17 cellular contexts compared by ENCODE assay signal in genomic region chr2:85913854-85914524, GRCh38. TPM values are rescaled to one million over a fixed set of nuclear protein-coding genes. Genes with fewer than 3 reads are reported as not detected.
DNase-seq lines count a peak whose midpoint lies in the region; ATAC-seq, FAIRE-seq and TF ChIP-seq lines count a peak whose summit lies in the region.
"Had no signal": no experiment of that assay in that cellular context is flagged by ENCODE, and none has a peak within 500 bp of the region (broad histone marks: within the 10 kb centered on the region; RNA-seq: fewer than 3 reads in every experiment).

No MANE protein-coding gene starts in this region.

- FAIRE-seq in GM12878 (lab: Jason Lieb, UNC), result no peak

- no peaks in the 10 kb centered on the region for H3K36me3 ChIP-seq in GM23248 (ENCODE audit: low read depth)
- no peaks in the 10 kb centered on the region for H3K36me3 ChIP-seq in GM12878 (ENCODE audit: control insufficient read depth in 2 of 2, insufficient read depth in 2 of 2, low read length in 1 of 2)
- H3K36me3 ChIP-seq in gastrocnemius medialis, result no peaks in the 10 kb centered on the region
- H3K36me3 ChIP-seq in OCI-LY7 (ENCODE audit: insufficient read depth, low read length), result no peaks in the 10 kb centered on the region

- CTCF ChIA-PET in GM12878 (lab: Yijun Ruan, JAX) (interaction anchor here (0.8 to 1.4 kb wide), 2 partner anchors 10 to 82 kb away, joined by 3 read pairs; no protein-coding TSS in a partner anchor), OCI-LY7 (lab: Charles Lee; ENCODE audit: unreplicated experiment) (no interaction called here)

- no peak overlapping the region for H3K9ac ChIP-seq in GM23248
- H3K9ac ChIP-seq in GM12878 (ENCODE audit: control insufficient read depth, insufficient read depth, low read length), result no peak overlapping the region

- DNase-seq in GM23248 (peak; percentile 87), GM12878 (ENCODE audit: low read depth, low spot score) (no peak), glutamatergic neuron (no peak), gastrocnemius medialis (peak in 1 of 2 donors; percentile 44), NCI-H2171 treated with DMSO at 0.1 percent for 48 hours (lab: John Stamatoyannopoulos, UW) (no peak), OCI-LY7 (ENCODE audit: low spot score) (no peak), NCI-H82 (lab: John Stamatoyannopoulos, UW) (no peak)
- no peak for DNase-seq in stimulated activated CD4-positive, alpha-beta T cell treated with anti-CD3 and anti-CD28 coated beads, Interleukin-2, amount 100 ng/mL, for 48 hours
- DNase-seq: activated CD4-positive, alpha-beta T cell treated with anti-CD3 and anti-CD28 coated beads, Interleukin-2, amount 50 U/mL, for 1 hour; H7; mucosa of descending colon; NCI-H2171; stimulated activated CD4-positive, alpha-beta T cell treated with anti-CD3 and anti-CD28 coated beads, Interleukin-4, amount 100 ng/mL, for 24 hours had no signal

- no peak for TF ChIP-seq RAD21 in GM12878 (IDR thresholded peaks at IDR 0.05; ENCODE audit: insufficient read depth, low read depth, low read length)

- no peak overlapping the region for H2AFZ ChIP-seq in GM23248
- no peak overlapping the region for H2AFZ ChIP-seq in GM12878 (ENCODE audit: control insufficient read depth, low read depth, low read length)
- H2AFZ ChIP-seq in OCI-LY7 (ENCODE audit: low read length), result no peak overlapping the region

- H3K4me2 ChIP-seq in GM23248 (ENCODE audit: unreplicated experiment) (no peak overlapping the region), GM12878 (ENCODE audit: control insufficient read depth, insufficient read depth) (no peak overlapping the region), OCI-LY7 (ENCODE audit: low read length) (no peak overlapping the region)

- H3K9me3 ChIP-seq in GM23248 (ENCODE audit: low read depth) (no peaks in the 10 kb centered on the region), GM12878 (replicated peaks; ENCODE audit: control insufficient read depth, insufficient read depth, low read length) (no peaks in the 10 kb centered on the region), gastrocnemius medialis (no peaks in the 10 kb centered on the region), OCI-LY7 (ENCODE audit: low read length) (no peaks in the 10 kb centered on the region)
- H3K9me3 ChIP-seq: mucosa of descending colon had no signal

- H3K27ac ChIP-seq in GM23248 (no peak overlapping the region), GM12878 (ENCODE audit: control insufficient read depth, insufficient read depth) (no peak overlapping the region), gastrocnemius medialis (peak overlapping the region in 3 of 4 donors; percentile 37 to 59 (median 43)), OCI-LY7 (ENCODE audit: low read depth, low read length, poor library complexity, severe bottlenecking) (no peak overlapping the region)

- ATAC-seq in GM12878, result peak; percentile 36
- peak; percentile 79 to 80 for ATAC-seq in gastrocnemius medialis
- ATAC-seq: mucosa of descending colon had no signal

- SMC1A ChIA-PET in GM12878 (lab: Charles Lee; ENCODE audit: uncharacterized antibody, unreplicated experiment), result interaction anchor here (0.9 to 3.4 kb wide), 7 partner anchors 8 to 374 kb away, joined by 3 to 20 read pairs (median 3); no protein-coding TSS in a partner anchor

- no peak overlapping the region for H3K4me3 ChIP-seq in GM23248
- H3K4me3 ChIP-seq in GM12878, result no peak overlapping the region
- no peak overlapping the region for H3K4me3 ChIP-seq in gastrocnemius medialis
- H3K4me3 ChIP-seq in OCI-LY7 (ENCODE audit: low read depth, low read length, poor library complexity, severe bottlenecking), result no peak overlapping the region
- H3K4me3 ChIP-seq: mucosa of descending colon had no signal

- H3K4me3 Mint-ChIP-seq in glutamatergic neuron (ENCODE audit: unreplicated experiment), result no peak overlapping the region
- H3K4me3 Mint-ChIP-seq: activated T-helper 1 cell treated with anti-CD3 and anti-CD28 coated beads, Interleukin-12 subunit alpha, Interleukin-12 subunit beta, Interleukin-2, Interleukin-4 antibody, amounts not matched to agents 30 ng/mL and 10 ng/mL and 1 ng/mL, durations not matched to agents 14 hours and 24 hours and 36 hours; CD14-positive monocyte; stimulated activated naive CD8-positive, alpha-beta T cell treated with anti-CD3 and anti-CD28 coated beads, Interleukin-15, Interleukin-2, amounts not matched to agents 100 ng/mL and 50 ng/mL, for 24 hours; T-helper 1 cell treated with Interleukin-12 subunit alpha and Interleukin-12 subunit beta and Interleukin-4 antibody, amounts not matched to agents 30 μg/mL and 1 μg/mL, for 36 hours had no signal

- peaks cover 8% of the 10 kb centered on the region for H3K27me3 Mint-ChIP-seq in glutamatergic neuron (ENCODE audit: unreplicated experiment)
- H3K27me3 Mint-ChIP-seq: stimulated activated naive CD8-positive, alpha-beta T cell treated with anti-CD3 and anti-CD28 coated beads, Interleukin-15, Interleukin-2, amounts not matched to agents 100 ng/mL and 50 ng/mL, for 24 hours had no signal

- H3K4me1 ChIP-seq in GM23248 (ENCODE audit: insufficient read depth) (peaks cover 40% of the 10 kb centered on the region), GM12878 (ENCODE audit: control insufficient read depth, insufficient read depth, low read length) (no peaks in the 10 kb centered on the region), gastrocnemius medialis (peaks cover 0 to 5% of the 10 kb centered on the region in 2 donors), OCI-LY7 (ENCODE audit: insufficient read depth, low read length, poor library complexity, severe bottlenecking) (no peaks in the 10 kb centered on the region)

- BruUV-seq in GM12878 (replicated peaks; lab: Mats Ljungman, UMichigan), result no TSS peak
- BruUV-seq in OCI-LY7 (replicated peaks; lab: Mats Ljungman, UMichigan), result no TSS peak

- no peaks in the 10 kb centered on the region for H3K36me3 Mint-ChIP-seq in glutamatergic neuron (ENCODE audit: unreplicated experiment)

- TF ChIP-seq CTCF in GM12878 (IDR thresholded peaks at IDR 0.05 in 2 of 3, conservative IDR thresholded peaks at IDR 0.05 in 1 of 3; ENCODE audit: control insufficient read depth in 2 of 3, extremely low read depth in 1 of 3, insufficient read depth in 1 of 3, low read depth in 3 of 3, low read length in 3 of 3) (no peak), glutamatergic neuron (IDR thresholded peaks at IDR 0.05; ENCODE audit: partially characterized antibody, unreplicated experiment) (no peak), gastrocnemius medialis (IDR thresholded peaks at IDR 0.05 in 4 of 5, conservative IDR thresholded peaks at IDR 0.05 in 1 of 5) (no peak), OCI-LY7 (conservative IDR thresholded peaks at IDR 0.05; ENCODE audit: low read length) (no peak)

- H3K9me2 ChIP-seq in GM23248 (ENCODE audit: insufficient read depth) (no peaks in the 10 kb centered on the region), OCI-LY7 (ENCODE audit: insufficient read depth, low read length) (no peaks in the 10 kb centered on the region)

- RAD21 ChIA-PET in GM12878 (lab: Charles Lee; ENCODE audit: unreplicated experiment), result interaction anchor here (1.3 to 3.9 kb wide), 2 partner anchors 80 to 166 kb away, joined by 5 to 12 read pairs; no protein-coding TSS in a partner anchor

- in situ Hi-C loops in GM23248 (cut with MboI), result no loop called here
- in situ Hi-C loops in GM12878 (cut with MboI), result no loop called here
- in situ Hi-C loops in gastrocnemius medialis (cut with MboI; ENCODE audit: low sequenced_read_pairs in 4 of 4), result no loop called here

- WGBS in GM23248 (ENCODE audit: low coverage in 1 of 2, low lambda C conversion rate in 2 of 2, missing lambda C conversion rate in 2 of 2), 2 experiments, result 95% methylated on average over 2 of the region's 2 CpGs
- 43% methylated on average over 2 of the region's 2 CpGs for WGBS in GM12878 (ENCODE audit: insufficient coverage, insufficient replicate concordance, low lambda C conversion rate, missing lambda C conversion rate)

- peak overlapping the region; percentile 33 for H3K27ac Mint-ChIP-seq in glutamatergic neuron (ENCODE audit: unreplicated experiment)
- H3K27ac Mint-ChIP-seq: activated T-helper 1 cell treated with anti-CD3 and anti-CD28 coated beads, Interleukin-12 subunit alpha, Interleukin-12 subunit beta, Interleukin-2, Interleukin-4 antibody, amounts not matched to agents 30 ng/mL and 10 ng/mL and 1 ng/mL, durations not matched to agents 14 hours and 24 hours and 36 hours; stimulated activated naive CD8-positive, alpha-beta T cell treated with anti-CD3 and anti-CD28 coated beads, Interleukin-15, Interleukin-2, amounts not matched to agents 100 ng/mL and 50 ng/mL, for 24 hours; T-helper 1 cell treated with Interleukin-12 subunit alpha and Interleukin-12 subunit beta and Interleukin-4 antibody, amounts not matched to agents 30 μg/mL and 1 μg/mL, for 36 hours had no signal

- no peaks in the 10 kb centered on the region for H4K20me1 ChIP-seq in GM23248 (ENCODE audit: insufficient read depth)
- no peaks in the 10 kb centered on the region for H4K20me1 ChIP-seq in GM12878 (ENCODE audit: control insufficient read depth, insufficient read depth)
- no peaks in the 10 kb centered on the region for H4K20me1 ChIP-seq in OCI-LY7 (ENCODE audit: insufficient read depth, low read length)

- no peak for TF ChIP-seq POLR2A in GM12878 (IDR thresholded peaks at IDR 0.05; ENCODE audit: low read depth, low read length)
- TF ChIP-seq POLR2A in gastrocnemius medialis (IDR thresholded peaks at IDR 0.05), result no peak

- intact Hi-C loops in GM12878 (cut with micrococcal nuclease; ENCODE audit: unreplicated experiment), result no loop called here
- intact Hi-C loops in gastrocnemius medialis (cut with DNase I; ENCODE audit: low total_unique reads), result no loop called here
- intact Hi-C loops in OCI-LY7 (cut with micrococcal nuclease; ENCODE audit: unreplicated experiment), result no loop called here

- peaks cover 13% of the 10 kb centered on the region for H3K4me1 Mint-ChIP-seq in glutamatergic neuron (ENCODE audit: low read depth, unreplicated experiment)

- H3K27me3 ChIP-seq in GM23248 (replicated peaks; ENCODE audit: insufficient read depth) (no peaks in the 10 kb centered on the region), GM12878 (replicated peaks in 1 of 2; ENCODE audit: control insufficient read depth in 2 of 2, insufficient read depth in 2 of 2, low read length in 1 of 2) (no peaks in the 10 kb centered on the region), gastrocnemius medialis (no peaks in the 10 kb centered on the region)

- POLR2A ChIA-PET in GM12878 (lab: Charles Lee) (interaction anchor here (0.6 to 0.9 kb wide), 4 partner anchors 16 to 215 kb away, joined by 3 to 8 read pairs (median 5); no protein-coding TSS in a partner anchor), OCI-LY7 (lab: Charles Lee) (interaction anchor here (0.6 kb wide), 1 partner anchor 13 kb away, joined by 3 read pairs; no protein-coding TSS in a partner anchor)

- H3K9me3 Mint-ChIP-seq in glutamatergic neuron (ENCODE audit: unreplicated experiment), result peaks cover 6% of the 10 kb centered on the region
- H3K9me3 Mint-ChIP-seq: activated T-helper 1 cell treated with anti-CD3 and anti-CD28 coated beads, Interleukin-12 subunit alpha, Interleukin-12 subunit beta, Interleukin-2, Interleukin-4 antibody, amounts not matched to agents 30 ng/mL and 10 ng/mL and 1 ng/mL, durations not matched to agents 14 hours and 24 hours and 36 hours; CD14-positive monocyte; stimulated activated naive CD8-positive, alpha-beta T cell treated with anti-CD3 and anti-CD28 coated beads, Interleukin-15, Interleukin-2, amounts not matched to agents 100 ng/mL and 50 ng/mL, for 24 hours; T-helper 1 cell treated with Interleukin-12 subunit alpha and Interleukin-12 subunit beta and Interleukin-4 antibody, amounts not matched to agents 30 μg/mL and 1 μg/mL, for 36 hours had no signal

- peaks cover 39% of the 10 kb centered on the region for H3F3A ChIP-seq in GM23248 (ENCODE audit: insufficient read depth)

- no peak for TF ChIP-seq EP300 in GM12878 (IDR thresholded peaks at IDR 0.05; ENCODE audit: borderline replicate concordance in 1 of 2, control insufficient read depth in 1 of 2, low read depth in 2 of 2, low read length in 2 of 2)

- H3K79me2 ChIP-seq in GM23248 (ENCODE audit: insufficient read depth), result no peaks in the 10 kb centered on the region
- H3K79me2 ChIP-seq in GM12878 (ENCODE audit: control insufficient read depth, insufficient read depth, low read length), result no peaks in the 10 kb centered on the region
- no peaks in the 10 kb centered on the region for H3K79me2 ChIP-seq in OCI-LY7 (ENCODE audit: insufficient read depth, low read depth, low read length)

RNA-seq across cellular contexts. Expression of gene ST3GAL5, which starts 25.2 kb away (rescaled TPM):
- 21.0 and 27.2 TPM in 2 replicates for total RNA-seq in GM23248 (2014; rRNA removed; shearing (Covaris generic))
- polyA plus RNA-seq in GM23248 (2016; fragmentation: Nextera tagmentation; extraction: Ambion mirVana) (16.4 and 18.7 TPM in 2 replicates), GM12878 (2011; rRNA removed) (60.9 and 76.3 TPM in 2 replicates), GM12878 (2014; fragmentation: Illumina TruSeq; extraction: Trizol) (11.3 and 13.5 TPM in 2 replicates), GM12878 (2014; fragmentation: Nextera tagmentation; extraction: Ambion mirVana) (1 to 10 TPM; 5.6 to 7.5 TPM), GM12878 (2014; rRNA removed) (8.4 and 9.6 TPM in 2 replicates), GM12878 (2016; fragmentation: Nextera tagmentation; extraction: Ambion mirVana) (1 to 10 TPM; 5.2 to 6.3 TPM)
- total RNA-seq in GM12878 (2013; cell fraction: nucleolus; rRNA removed), result 208 and 222 TPM in 2 replicates
- total RNA-seq in GM12878 (2014; rRNA removed) (11.0 and 12.0 TPM in 2 replicates), GM12878 (2014; rRNA removed; fragmentation: Illumina TruSeq; extraction: Trizol) (10.7 and 12.0 TPM in 2 replicates), GM12878 (2021) (9.7 and 11.4 TPM in 2 replicates), glutamatergic neuron (ENCODE audit: unreplicated experiment) (46.5 TPM), gastrocnemius medialis (10 to 100 TPM; 12.6 to 26.0 (median 21.8) TPM), OCI-LY7 (2022) (8.5 and 11.3 TPM in 2 replicates)
- polyA plus RNA-seq in GM12878 (2011; ENCODE audit: low read depth), result 3.8 TPM
- 31.9 and 36.9 TPM in 2 replicates for polyA plus RNA-seq in GM12878 (2011; cell fraction: cytosol; rRNA removed)
- 55.5 and 60.3 TPM in 2 replicates for polyA plus RNA-seq in GM12878 (2011; cell fraction: nucleus; rRNA removed)
- polyA plus RNA-seq in GM12878 (2012), result 4.4 and 5.5 TPM in 2 replicates
- 62.2 and 83.2 TPM in 2 replicates for polyA minus RNA-seq in GM12878 (2011; rRNA and poly(A)+ RNA removed)
- polyA minus RNA-seq in GM12878 (2011; cell fraction: cytosol; rRNA and poly(A)+ RNA removed), result 13.5 and 18.3 TPM in 2 replicates
- polyA minus RNA-seq in GM12878 (2011; cell fraction: nucleus; rRNA and poly(A)+ RNA removed), result 42.6 and 63.8 TPM in 2 replicates
- total RNA-seq in OCI-LY7 (2014; rRNA removed; shearing (Covaris generic)), result 6.1 and 7.4 TPM in 2 replicates

Comparison
In these comparisons a context has a peak if more than half of its experiments do, and no peak if none do; other contexts are left out.
1. H3K27ac ChIP-seq: peak in gastrocnemius medialis (3 of 4); none in GM23248 (single experiment), GM12878 (single experiment) and OCI-LY7 (single experiment).